ENCODE assay signal across 21 cellular contexts in genomic region chr2:237012577-237013237, GRCh38.
DNase-seq lines count a peak whose midpoint lies in the region; ATAC-seq, FAIRE-seq and TF ChIP-seq lines count a peak whose summit lies in the region.
"Had no signal": no experiment of that assay in that cellular context is flagged by ENCODE, and none has a peak within 500 bp of the region (broad histone marks: within the 10 kb centered on the region; RNA-seq: fewer than 3 reads in every experiment).

No MANE protein-coding gene starts in this region.

- H3K9me3 Mint-ChIP-seq in type B pancreatic cell = no peaks in the 10 kb centered on the region
- H3K9me3 Mint-ChIP-seq: activated CD4-positive, alpha-beta memory T cell treated with anti-CD3 and anti-CD28 coated beads for 36 hours; activated naive CD4-positive, alpha-beta T cell treated with anti-CD3 and anti-CD28 coated beads, Interleukin-2, amount 10 ng/mL, durations not matched to agents 7 days and 5 days; central memory CD8-positive, alpha-beta T cell; stimulated activated naive CD8-positive, alpha-beta T cell treated with anti-CD3 and anti-CD28 coated beads, Interleukin-15, Interleukin-2, amounts not matched to agents 100 ng/mL and 50 ng/mL, for 24 hours had no signal

- H4K20me1 ChIP-seq in H1 (replicated peaks in 1 of 2; ENCODE audit: control insufficient read depth in 1 of 2, insufficient read depth in 2 of 2, low read length in 2 of 2) (no peaks in the 10 kb centered on the region), SK-N-SH (ENCODE audit: insufficient read depth) (no peaks in the 10 kb centered on the region)

- H3K27ac Mint-ChIP-seq in type B pancreatic cell = peak overlapping the region; percentile 7
- H3K27ac Mint-ChIP-seq: activated CD4-positive, alpha-beta memory T cell treated with anti-CD3 and anti-CD28 coated beads for 36 hours; activated naive CD4-positive, alpha-beta T cell treated with anti-CD3 and anti-CD28 coated beads, Interleukin-2, amount 10 ng/mL, durations not matched to agents 7 days and 5 days; naive B cell; stimulated activated naive CD8-positive, alpha-beta T cell treated with anti-CD3 and anti-CD28 coated beads, Interleukin-15, Interleukin-2, amounts not matched to agents 100 ng/mL and 50 ng/mL, for 24 hours had no signal

- no peaks in the 10 kb centered on the region for H3F3A ChIP-seq in SK-N-SH (replicated peaks; ENCODE audit: insufficient read depth)

- POLR2A ChIA-PET in H1 (lab: Charles Lee; ENCODE audit: partially characterized antibody) = no interaction called here
- POLR2A ChIA-PET in SK-N-SH (lab: Yijun Ruan, JAX) = no interaction called here

- DNase-seq in left cardiac atrium = no peak
- no peak for DNase-seq in Right ventricle myocardium inferior (ENCODE audit: missing footprints)
- DNase-seq in H1 (ENCODE audit: low read depth in 1 of 2, low spot score in 2 of 2) = no peak
- DNase-seq in mesendoderm = peak; percentile 65
- no peak for DNase-seq in type B pancreatic cell (ENCODE audit: extremely low spot score, unreplicated experiment)
- no peak for DNase-seq in SK-N-SH
- no peak for DNase-seq in DMS 273 (lab: John Stamatoyannopoulos, UW; ENCODE audit: unreplicated experiment)
- DNase-seq in GM12892 (ENCODE audit: insufficient read length) = no peak
- DNase-seq: activated CD4-positive, alpha-beta memory T cell treated with anti-CD3 and anti-CD28 coated beads for 36 hours; activated naive CD4-positive, alpha-beta T cell treated with anti-CD3 and anti-CD28 coated beads, Interleukin-2, amount 10 ng/mL, durations not matched to agents 7 days and 5 days; activated T-cell treated with anti-CD3 and anti-CD28 coated beads, Interleukin-2, amount 50 U/mL, for 1 hour; CD4-positive, alpha-beta memory T cell; effector memory CD4-positive, alpha-beta T cell; naive B cell; NCI-H1417; psoas muscle; uterus; WERI-Rb-1 had no signal

- CTCF ChIA-PET in H1 (lab: Charles Lee; ENCODE audit: partially characterized antibody) (interaction anchor here (0.9 kb wide), 1 partner anchor 15 kb away, joined by 4 read pairs; no protein-coding TSS in a partner anchor), SK-N-SH (lab: Yijun Ruan, JAX) (interaction anchor here (1.2 kb wide), 1 partner anchor 15 kb away, joined by 5 read pairs; no protein-coding TSS in a partner anchor)

- no peak overlapping the region for H3K18ac ChIP-seq in H1 (ENCODE audit: extremely low read depth, low read length)
- no peak overlapping the region for H3K18ac ChIP-seq in mesendoderm (ENCODE audit: low read length)

- intact Hi-C loops in left cardiac atrium (cut with DNase I) (no loop called here), Right ventricle myocardium inferior (cut with DNase I) (no loop called here)

- H3K4ac ChIP-seq in H1 (replicated peaks; ENCODE audit: insufficient read length, low read depth, low read length) = no peak overlapping the region
- H3K4ac ChIP-seq in mesendoderm (ENCODE audit: low read depth, low read length) = no peak overlapping the region

- H3K9me3 ChIP-seq in H1 (ENCODE audit: insufficient read depth in 2 of 2, low read depth in 1 of 2, low read length in 1 of 2) = no peaks in the 10 kb centered on the region
- H3K9me3 ChIP-seq in SK-N-SH = no peaks in the 10 kb centered on the region
- H3K9me3 ChIP-seq: psoas muscle, uterus had no signal

- H3K9ac ChIP-seq in H1 (replicated peaks in 1 of 4; ENCODE audit: extremely low read depth in 1 of 4, low read depth in 3 of 4, low read length in 3 of 4) = no peak overlapping the region
- H3K9ac ChIP-seq in mesendoderm (ENCODE audit: low read length) = no peak overlapping the region
- no peak overlapping the region for H3K9ac ChIP-seq in SK-N-SH

- FAIRE-seq in H1 (lab: Jason Lieb, UNC) = no peak
- no peak for FAIRE-seq in GM12892 (lab: Jason Lieb, UNC)

- no peak overlapping the region for H3K4me2 ChIP-seq in H1 (ENCODE audit: insufficient read depth in 1 of 2, low read depth in 2 of 2, low read length in 2 of 2)
- no peak overlapping the region for H3K4me2 ChIP-seq in mesendoderm (ENCODE audit: low read length)
- no peak overlapping the region for H3K4me2 ChIP-seq in SK-N-SH

- H3K36me3 Mint-ChIP-seq in type B pancreatic cell = peaks cover 5% of the 10 kb centered on the region
- H3K36me3 Mint-ChIP-seq: activated CD4-positive, alpha-beta memory T cell treated with anti-CD3 and anti-CD28 coated beads for 36 hours; activated naive CD4-positive, alpha-beta T cell treated with anti-CD3 and anti-CD28 coated beads, Interleukin-2, amount 10 ng/mL, durations not matched to agents 7 days and 5 days; CD4-positive, alpha-beta memory T cell; naive B cell had no signal

- H2BK12ac ChIP-seq in H1 (ENCODE audit: low read depth, low read length) = no peak overlapping the region

- H3K4me3 Mint-ChIP-seq in type B pancreatic cell = no peak overlapping the region
- H3K4me3 Mint-ChIP-seq: activated CD4-positive, alpha-beta memory T cell treated with anti-CD3 and anti-CD28 coated beads for 36 hours; activated naive CD4-positive, alpha-beta T cell treated with anti-CD3 and anti-CD28 coated beads, Interleukin-2, amount 10 ng/mL, durations not matched to agents 7 days and 5 days; CD4-positive, alpha-beta memory T cell; central memory CD8-positive, alpha-beta T cell; naive B cell; stimulated activated naive CD8-positive, alpha-beta T cell treated with anti-CD3 and anti-CD28 coated beads, Interleukin-15, Interleukin-2, amounts not matched to agents 100 ng/mL and 50 ng/mL, for 24 hours had no signal

- TF ChIP-seq RAD21 in H1 (IDR thresholded peaks at IDR 0.05 in 1 of 2, conservative IDR thresholded peaks at IDR 0.05 in 1 of 2; ENCODE audit: low read depth in 2 of 2, low read length in 2 of 2) (no peak), SK-N-SH (IDR thresholded peaks at IDR 0.05; ENCODE audit: low read length) (no peak)

- H4K91ac ChIP-seq in H1 (replicated peaks; ENCODE audit: insufficient read length, low read length) = peak overlapping the region; percentile 19

- H2AK5ac ChIP-seq in H1 (ENCODE audit: low read depth, low read length) = no peak overlapping the region
- no peak overlapping the region for H2AK5ac ChIP-seq in mesendoderm (ENCODE audit: low read length)

- H3K27ac ChIP-seq in H1 (ENCODE audit: low read depth, low read length) (no peak overlapping the region), mesendoderm (ENCODE audit: low read depth, low read length) (no peak overlapping the region), SK-N-SH (ENCODE audit: low read depth in 2 of 2, low read length in 1 of 2) (no peak overlapping the region)
- H3K27ac ChIP-seq: psoas muscle, uterus, WERI-Rb-1 had no signal

- no peak for TF ChIP-seq CTCF in H1 (IDR thresholded peaks at IDR 0.05; ENCODE audit: control extremely low read depth in 1 of 3, insufficient read depth in 1 of 3, low read depth in 1 of 3, low read length in 3 of 3)
- no peak for TF ChIP-seq CTCF in type B pancreatic cell (conservative IDR thresholded peaks at IDR 0.05)
- TF ChIP-seq CTCF in SK-N-SH (IDR thresholded peaks at IDR 0.05) = no peak

- H2BK5ac ChIP-seq in H1 (ENCODE audit: low read depth, low read length) (no peak overlapping the region), mesendoderm (ENCODE audit: low read length) (no peak overlapping the region)

- H4K8ac ChIP-seq in H1 (ENCODE audit: extremely low read depth, insufficient read depth, low read length) = no peak overlapping the region
- no peak overlapping the region for H4K8ac ChIP-seq in mesendoderm (ENCODE audit: low read depth, low read length)

- H3K4me3 ChIP-seq in H1 (ENCODE audit: extremely low read depth in 1 of 4, insufficient read depth in 2 of 4, low read depth in 3 of 4, low read length in 4 of 4) = no peak overlapping the region
- no peak overlapping the region for H3K4me3 ChIP-seq in mesendoderm (ENCODE audit: low read length)
- no peak overlapping the region for H3K4me3 ChIP-seq in SK-N-SH (ENCODE audit: low read depth in 2 of 2, low read length in 1 of 2)
- H3K4me3 ChIP-seq: psoas muscle, uterus had no signal

- H3K27me3 ChIP-seq in H1 (replicated peaks in 1 of 4; ENCODE audit: control insufficient read depth in 3 of 4, extremely low read depth in 1 of 4, insufficient read depth in 3 of 4, low read length in 3 of 4) = no peaks in the 10 kb centered on the region
- no peaks in the 10 kb centered on the region for H3K27me3 ChIP-seq in mesendoderm (ENCODE audit: insufficient read depth, low read length, poor library complexity)
- H3K27me3 ChIP-seq in SK-N-SH (ENCODE audit: insufficient read depth) = no peaks in the 10 kb centered on the region
- H3K27me3 ChIP-seq: uterus had no signal

- H2AFZ ChIP-seq in H1 (ENCODE audit: low read length) (no peak overlapping the region), SK-N-SH (ENCODE audit: low read depth) (no peak overlapping the region)

- no peaks in the 10 kb centered on the region for H3K23me2 ChIP-seq in H1 (ENCODE audit: low read depth, low read length)

- H4K5ac ChIP-seq in H1 (ENCODE audit: insufficient read length, low read depth, low read length) (no peak overlapping the region), mesendoderm (ENCODE audit: low read length) (no peak overlapping the region)

- H3K23ac ChIP-seq in H1 (ENCODE audit: insufficient read length) (no peak overlapping the region), mesendoderm (ENCODE audit: low read length) (no peak overlapping the region)

- H3K27me3 Mint-ChIP-seq in type B pancreatic cell = peaks cover 20% of the 10 kb centered on the region
- H3K27me3 Mint-ChIP-seq: activated CD4-positive, alpha-beta memory T cell treated with anti-CD3 and anti-CD28 coated beads for 36 hours had no signal

- no peak overlapping the region for H3K14ac ChIP-seq in H1 (ENCODE audit: insufficient read length)

- H2BK20ac ChIP-seq in H1 (ENCODE audit: low read length) = no peak overlapping the region

- WGBS in H1 (ENCODE audit: extremely low coverage in 1 of 2, insufficient coverage in 1 of 2, insufficient read length in 1 of 2, insufficient replicate concordance in 2 of 2, low coverage in 1 of 2, low lambda C conversion rate in 2 of 2, missing lambda C conversion rate in 1 of 2), 2 experiments = 80% methylated on average over 15 of the region's 15 CpGs; no CpG with 5 or more reads in 1 of the 2 experiments
- no CpG with 5 or more reads among the region's 15 CpGs for WGBS in mesendoderm (ENCODE audit: extremely low coverage, insufficient coverage, low lambda C conversion rate)
- WGBS in SK-N-SH (ENCODE audit: low lambda C conversion rate) = 48% methylated on average over 15 of the region's 15 CpGs

- no peaks in the 10 kb centered on the region for H3K79me2 ChIP-seq in H1 (ENCODE audit: control insufficient read depth in 1 of 2, insufficient read depth in 2 of 2, low read length in 2 of 2)
- H3K79me2 ChIP-seq in mesendoderm (ENCODE audit: control insufficient read depth, insufficient read depth, low read length) = no peaks in the 10 kb centered on the region
- H3K79me2 ChIP-seq in SK-N-SH (ENCODE audit: insufficient read depth) = no peaks in the 10 kb centered on the region

- H3K4me1 ChIP-seq in H1 (replicated peaks in 1 of 4; ENCODE audit: control insufficient read depth in 3 of 4, insufficient read depth in 4 of 4, low read length in 3 of 4) = no peaks in the 10 kb centered on the region
- H3K4me1 ChIP-seq in mesendoderm (ENCODE audit: control insufficient read depth, low read depth, low read length) = peaks cover 5% of the 10 kb centered on the region
- H3K4me1 ChIP-seq in SK-N-SH (ENCODE audit: control insufficient read depth in 1 of 2, insufficient read depth in 2 of 2, low read depth in 1 of 2, low read length in 1 of 2) = no peaks in the 10 kb centered on the region
- H3K4me1 ChIP-seq: psoas muscle, uterus had no signal

- no peak overlapping the region for H2BK120ac ChIP-seq in H1 (replicated peaks; ENCODE audit: low read depth, low read length)
- no peak overlapping the region for H2BK120ac ChIP-seq in mesendoderm (ENCODE audit: low read depth, low read length)

- ATAC-seq in left cardiac atrium (peak; percentile 65 to 90), Right ventricle myocardium inferior (no peak)
- ATAC-seq: HCT116, psoas muscle had no signal

- TF ChIP-seq EP300 in H1 (IDR thresholded peaks at IDR 0.05; ENCODE audit: borderline replicate concordance in 1 of 2, low read depth in 2 of 2, low read length in 2 of 2) (no peak), SK-N-SH (IDR thresholded peaks at IDR 0.05; ENCODE audit: borderline replicate concordance in 1 of 2, low read depth in 1 of 2, low read length in 1 of 2) (no peak)

- TF ChIP-seq POLR2A in H1 (IDR thresholded peaks at IDR 0.05; ENCODE audit: control extremely low read depth in 1 of 2, low read depth in 2 of 2, low read length in 2 of 2) = no peak
- TF ChIP-seq POLR2A in GM12892 (IDR thresholded peaks at IDR 0.05; ENCODE audit: low read depth, low read length) = no peak

- H3K9me2 ChIP-seq in SK-N-SH = no peaks in the 10 kb centered on the region

- H3K79me1 ChIP-seq in H1 (ENCODE audit: low read depth, low read length) = no peaks in the 10 kb centered on the region
- no peaks in the 10 kb centered on the region for H3K79me1 ChIP-seq in mesendoderm (ENCODE audit: low read length)

- H2BK15ac ChIP-seq in H1 (ENCODE audit: low read length) = no peak overlapping the region
- H2BK15ac ChIP-seq in mesendoderm (replicated peaks; ENCODE audit: low read depth) = no peak overlapping the region

- H3K36me3 ChIP-seq in H1 (ENCODE audit: control insufficient read depth in 2 of 4, insufficient read depth in 4 of 4, low read length in 3 of 4) (no peaks in the 10 kb centered on the region), mesendoderm (ENCODE audit: control insufficient read depth, insufficient read depth, low read length) (no peaks in the 10 kb centered on the region), SK-N-SH (replicated peaks in 1 of 2; ENCODE audit: control insufficient read depth in 1 of 2, insufficient read depth in 2 of 2, low read length in 1 of 2) (no peaks in the 10 kb centered on the region)
- H3K36me3 ChIP-seq: uterus, WERI-Rb-1 had no signal

- H3K4me1 Mint-ChIP-seq in type B pancreatic cell (ENCODE audit: unreplicated experiment) = peaks cover 34% of the 10 kb centered on the region
- H3K4me1 Mint-ChIP-seq: activated naive CD4-positive, alpha-beta T cell treated with anti-CD3 and anti-CD28 coated beads, Interleukin-2, amount 10 ng/mL, durations not matched to agents 7 days and 5 days; CD4-positive, alpha-beta memory T cell; central memory CD8-positive, alpha-beta T cell; naive B cell had no signal

- H3K56ac ChIP-seq in H1 (replicated peaks; ENCODE audit: insufficient read length, low read depth, low read length) = no peak overlapping the region
- H3K56ac ChIP-seq in mesendoderm (ENCODE audit: low read length) = no peak overlapping the region
